ENCODE assay signal across 28 cellular contexts in the genomic region with DNA sequence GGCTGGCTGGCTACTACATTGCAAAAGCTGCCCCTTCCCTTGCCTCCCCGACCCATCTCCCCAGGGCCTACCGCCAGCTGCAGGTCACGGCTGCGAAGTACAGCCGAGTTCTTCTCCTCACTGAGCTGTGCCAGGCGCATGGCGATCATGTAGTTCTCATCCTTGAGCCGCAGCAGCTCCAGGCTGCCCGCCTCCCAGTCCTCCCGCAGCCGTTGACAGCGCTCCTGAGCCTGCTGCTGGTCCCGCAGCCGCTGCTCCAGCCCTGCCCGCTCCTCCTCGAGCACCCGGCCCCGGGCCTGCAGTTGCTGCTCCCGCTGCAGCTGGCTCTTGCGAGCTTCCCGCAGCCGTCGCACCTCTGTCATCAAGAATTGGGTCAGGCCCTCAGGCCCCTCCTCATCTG. TPM values are rescaled to one million over a fixed set of nuclear protein-coding genes. Genes with fewer than 3 reads are reported as not detected.
"Had no signal": no experiment of that assay in that cellular context is flagged by ENCODE, and none has a peak within 500 bp of the region (broad histone marks: within the 10 kb centered on the region; RNA-seq: fewer than 3 reads in every experiment).

No MANE protein-coding gene starts in this region.

- H3K27ac Mint-ChIP-seq: activated CD4-positive, alpha-beta memory T cell treated with anti-CD3 and anti-CD28 coated beads for 36 hours; activated CD4-positive, alpha-beta T cell treated with anti-CD3 and anti-CD28 coated beads, Interleukin-2, amount 10 ng/mL, durations not matched to agents 7 days and 5 days; activated naive CD4-positive, alpha-beta T cell treated with anti-CD3 and anti-CD28 coated beads, Interleukin-2, amount 50 U/mL, for 72 hours; activated naive CD8-positive, alpha-beta T cell treated with anti-CD3 and anti-CD28 coated beads, Interleukin-2, amount 50 U/mL, for 24 hours had no signal

- H3K9ac ChIP-seq: SK-N-SH had no signal

- H3K4me3 Mint-ChIP-seq: activated CD4-positive, alpha-beta memory T cell treated with anti-CD3 and anti-CD28 coated beads for 36 hours; activated CD4-positive, alpha-beta T cell treated with anti-CD3 and anti-CD28 coated beads, Interleukin-2, amount 10 ng/mL, durations not matched to agents 7 days and 5 days; activated naive CD8-positive, alpha-beta T cell treated with anti-CD3 and anti-CD28 coated beads, Interleukin-2, amount 50 U/mL, for 24 hours; activated T-cell treated with anti-CD3 and anti-CD28 coated beads, Interleukin-2, amount 50 U/mL, for 4 hours had no signal

- H3K36me3 Mint-ChIP-seq: activated CD4-positive, alpha-beta memory T cell treated with anti-CD3 and anti-CD28 coated beads for 36 hours had no signal

- H3K9me3 Mint-ChIP-seq: activated CD4-positive, alpha-beta memory T cell treated with anti-CD3 and anti-CD28 coated beads for 36 hours; activated CD4-positive, alpha-beta T cell treated with anti-CD3 and anti-CD28 coated beads, Interleukin-2, amount 10 ng/mL, durations not matched to agents 7 days and 5 days; activated naive CD4-positive, alpha-beta T cell treated with anti-CD3 and anti-CD28 coated beads, Interleukin-2, amount 50 U/mL, for 72 hours; activated naive CD8-positive, alpha-beta T cell treated with anti-CD3 and anti-CD28 coated beads, Interleukin-2, amount 50 U/mL, for 24 hours; activated T-cell treated with anti-CD3 and anti-CD28 coated beads, Interleukin-2, amount 50 U/mL, for 4 hours had no signal

- ATAC-seq: activated naive CD4-positive, alpha-beta T cell treated with anti-CD3 and anti-CD28 coated beads, Interleukin-2, amount 50 U/mL, for 72 hours; activated naive CD8-positive, alpha-beta T cell treated with anti-CD3 and anti-CD28 coated beads, Interleukin-2, amount 50 U/mL, for 24 hours; activated T-cell treated with anti-CD3 and anti-CD28 coated beads, Interleukin-2, amount 50 U/mL, for 4 hours had no signal

- H3K4me3 ChIP-seq: cardiac muscle cell, Peyer's patch had no signal

- H3K36me3 ChIP-seq: cardiac muscle cell had no signal

- H3K27me3 ChIP-seq: brain microvascular endothelial cell, Peyer's patch had no signal

- H3K27ac ChIP-seq: brain microvascular endothelial cell, cardiac muscle cell, VCaP had no signal

- H3K4me2 ChIP-seq: SK-N-SH had no signal

- H3K9me3 ChIP-seq: Peyer's patch, SK-N-SH had no signal

- FAIRE-seq: astrocyte had no signal

- DNase-seq: activated CD4-positive, alpha-beta memory T cell treated with anti-CD3 and anti-CD28 coated beads for 36 hours; activated CD4-positive, alpha-beta T cell treated with anti-CD3 and anti-CD28 coated beads, Interleukin-2, amount 10 ng/mL, durations not matched to agents 7 days and 5 days; activated CD4-positive, CD25-positive, alpha-beta regulatory T cell; activated CD8-positive, alpha-beta memory T cell treated with anti-CD3 and anti-CD28 coated beads for 24 hours; activated effector memory CD4-positive, alpha-beta T cell treated with anti-CD3 and anti-CD28 coated beads, Interleukin-2, amount 50 U/mL, for 16 hours; activated naive CD4-positive, alpha-beta T cell treated with Interleukin-2 at 50 U/mL for 16 hours; activated naive CD8-positive, alpha-beta T cell treated with anti-CD3 and anti-CD28 coated beads, Interleukin-2, amount 50 U/mL, for 24 hours; activated T-cell treated with anti-CD3 and anti-CD28 coated beads, Interleukin-2, amount 50 U/mL, for 4 hours; amniotic stem cell; brain microvascular endothelial cell; Kasumi-1; KBM-7; NCI-H1048; NCI-H1417; NCI-H1930; NCI-H2171; NCI-H2227 treated with DMSO at 0.1 percent for 48 hours; NCI-H526; NCI-H774; OCI-M1; SK-N-SH; T-helper 1 cell had no signal

RNA-seq across cellular contexts. Expression of gene CARD10, which starts 3.3 kb away (rescaled TPM):
- total RNA-seq: activated CD4-positive, alpha-beta T cell treated with anti-CD3 and anti-CD28 coated beads, Interleukin-2, amount 10 ng/mL, durations not matched to agents 7 days and 5 days had no signal

RNA-seq across cellular contexts. Expression of gene MFNG, which starts 29.7 kb away (rescaled TPM):
- total RNA-seq: NCI-H460 had no signal
